20 cellular contexts compared by ENCODE assay signal in genomic region chr4:8768357-8768999, GRCh38.
"Had no signal": no experiment of that assay in that cellular context is flagged by ENCODE, and none has a peak within 500 bp of the region (broad histone marks: within the 10 kb centered on the region; RNA-seq: fewer than 3 reads in every experiment).

No MANE protein-coding gene starts in this region.

- H3K27ac Mint-ChIP-seq: activated CD4-positive, alpha-beta memory T cell treated with anti-CD3 and anti-CD28 coated beads for 36 hours; activated naive CD4-positive, alpha-beta T cell treated with anti-CD3 and anti-CD28 coated beads, Interleukin-2, amount 50 U/mL, for 72 hours; activated T-helper 17 cell treated with anti-CD3 and anti-CD28 coated beads, Interleukin-2, amount 50 U/mL, for 72 hours; dendritic cell treated with granulocyte-macrophage colony-stimulating factor and Interleukin-4, amounts not matched to agents 40 ng/mL and 50 ng/mL, for 4 days; effector memory CD8-positive, alpha-beta T cell; memory B cell; T-cell; WTC11 had no signal

- H3K36me3 Mint-ChIP-seq: activated CD4-positive, alpha-beta memory T cell treated with anti-CD3 and anti-CD28 coated beads for 36 hours; activated naive CD4-positive, alpha-beta T cell treated with anti-CD3 and anti-CD28 coated beads, Interleukin-2, amount 50 U/mL, for 72 hours; memory B cell; naive B cell; T-cell; WTC11 had no signal

- H3K4me1 Mint-ChIP-seq: activated T-helper 17 cell treated with anti-CD3 and anti-CD28 coated beads, Interleukin-2, amount 50 U/mL, for 72 hours; memory B cell; T-cell had no signal

- DNase-seq: activated CD4-positive, alpha-beta memory T cell treated with anti-CD3 and anti-CD28 coated beads for 36 hours; activated CD4-positive, alpha-beta T cell treated with anti-CD3 and anti-CD28 coated beads for 4 hours; activated T-cell treated with anti-CD3 and anti-CD28 coated beads, Interleukin-2, amount 50 U/mL, for 1 hour; adrenal gland; effector memory CD8-positive, alpha-beta T cell; foreskin fibroblast; hippocampal formation; islet precursor cell; naive B cell; stimulated activated CD4-positive, alpha-beta T cell treated with anti-CD3 and anti-CD28 coated beads, Interleukin-2, amount 100 ng/mL, for 24 hours; stimulated activated naive CD4-positive, alpha-beta T cell treated with Interleukin-2 at 50 U/mL for 16 hours; substantia nigra; T-cell had no signal

- H3K9me3 Mint-ChIP-seq: activated CD4-positive, alpha-beta memory T cell treated with anti-CD3 and anti-CD28 coated beads for 36 hours; activated T-helper 17 cell treated with anti-CD3 and anti-CD28 coated beads, Interleukin-2, amount 50 U/mL, for 72 hours; dendritic cell treated with granulocyte-macrophage colony-stimulating factor and Interleukin-4, amounts not matched to agents 40 ng/mL and 50 ng/mL, for 4 days; memory B cell; T-cell; WTC11 had no signal

- H3K4me3 Mint-ChIP-seq: activated CD4-positive, alpha-beta memory T cell treated with anti-CD3 and anti-CD28 coated beads for 36 hours; activated T-helper 17 cell treated with anti-CD3 and anti-CD28 coated beads, Interleukin-2, amount 50 U/mL, for 72 hours; dendritic cell treated with granulocyte-macrophage colony-stimulating factor and Interleukin-4, amounts not matched to agents 40 ng/mL and 50 ng/mL, for 4 days; effector memory CD8-positive, alpha-beta T cell; memory B cell; T-cell; WTC11 had no signal

- ATAC-seq: activated naive CD4-positive, alpha-beta T cell treated with anti-CD3 and anti-CD28 coated beads, Interleukin-2, amount 50 U/mL, for 72 hours; activated T-helper 17 cell treated with anti-CD3 and anti-CD28 coated beads, Interleukin-2, amount 50 U/mL, for 72 hours; effector memory CD8-positive, alpha-beta T cell; left lobe of liver; mucosa of descending colon; T-cell; WTC11 had no signal

- H3K27me3 Mint-ChIP-seq: activated CD4-positive, alpha-beta memory T cell treated with anti-CD3 and anti-CD28 coated beads for 36 hours; activated T-helper 17 cell treated with anti-CD3 and anti-CD28 coated beads, Interleukin-2, amount 50 U/mL, for 72 hours; dendritic cell treated with granulocyte-macrophage colony-stimulating factor and Interleukin-4, amounts not matched to agents 40 ng/mL and 50 ng/mL, for 4 days; naive B cell had no signal
